1 cellular context compared by ENCODE assay signal in genomic region chr10:13161267-13162012, GRCh38.
A peak's percentile ranks its signal among the peaks of the same experiment; 100 is the strongest.
TF ChIP-seq lines count a peak whose summit lies in the region.

TSS of gene MCM10 (plus strand) at chr10:13161558. CDS start at chr10:13164203, 2,645 bp downstream.

TF ChIP-seq in HEK293, 187 proteins besides CTCF, POLR2A, EP300 and RAD21 (continued from another document):
- TF ChIP-seq ZNF518A (tag by site-specific recombination; conservative IDR thresholded peaks at IDR 0.05; ENCODE audit: low read depth) (peak; percentile 42), ZBTB7A (tag by site-specific recombination; IDR thresholded peaks at IDR 0.05; ENCODE audit: low read depth) (no peak), GLIS1 (tag by site-specific recombination; IDR thresholded peaks at IDR 0.05) (peak; percentile 36; the same call in 1 of the 2 replicates), ZNF76 (tag by site-specific recombination; IDR thresholded peaks at IDR 0.05; ENCODE audit: borderline replicate concordance, low read depth) (peak; percentile 66), ZNF513 (tag by site-specific recombination; IDR thresholded peaks at IDR 0.05) (no peak), ZNF473 (tag by site-specific recombination; IDR thresholded peaks at IDR 0.05) (no peak), ZNF148 (tag by site-specific recombination; IDR thresholded peaks at IDR 0.05; ENCODE audit: borderline replicate concordance) (no peak), ZNF362 (tag by site-specific recombination; IDR thresholded peaks at IDR 0.05) (no peak), ZNF670 (tag by site-specific recombination; IDR thresholded peaks at IDR 0.05; ENCODE audit: low read depth) (no peak)
